Comparison of ENCODE assay signal across 27 cellular contexts in genomic region chr6:151550618-151551017, GRCh38. TPM values are rescaled to one million over a fixed set of nuclear protein-coding genes. Genes with fewer than 3 reads are reported as not detected.
"Had no signal": no experiment of that assay in that cellular context is flagged by ENCODE, and none has a peak within 500 bp of the region (broad histone marks: within the 10 kb centered on the region; RNA-seq: fewer than 3 reads in every experiment).

No MANE protein-coding gene starts in this region.

- H3K4me1 ChIP-seq: colonic mucosa, esophagus muscularis mucosa, foreskin keratinocyte, gastrocnemius medialis had no signal

- ATAC-seq: foreskin keratinocyte, gastrocnemius medialis, heart right ventricle, left cardiac atrium, left lung, left ventricle myocardium superior, lower lobe of right lung, mucosa of descending colon had no signal

- FAIRE-seq: endothelial cell of umbilical vein, islet of Langerhans, keratinocyte had no signal

- H3K4me3 ChIP-seq: colonic mucosa, dorsolateral prefrontal cortex, esophagus muscularis mucosa, gastrocnemius medialis, heart right ventricle, left lung, lower lobe of right lung, mucosa of descending colon had no signal

- H3K27ac Mint-ChIP-seq: mesothelial cell of epicardium, naive B cell had no signal

- H3K4me3 Mint-ChIP-seq: mesothelial cell of epicardium, naive B cell had no signal

- H3K9me3 ChIP-seq: colonic mucosa, gastrocnemius medialis, mucosa of descending colon had no signal

- H3K27me3 ChIP-seq: colonic mucosa, dorsolateral prefrontal cortex, esophagus muscularis mucosa, foreskin keratinocyte, gastrocnemius medialis, heart right ventricle, left lung had no signal

- H3K4me1 Mint-ChIP-seq: mesothelial cell of epicardium, naive B cell had no signal

- H3K36me3 Mint-ChIP-seq: mesothelial cell of epicardium had no signal

- DNase-seq: colonic mucosa; cortex of kidney; dermis blood vessel endothelial cell; dorsolateral prefrontal cortex; effector CD4-positive, alpha-beta T cell; effector memory CD4-positive, alpha-beta T cell; foreskin keratinocyte; gastrocnemius medialis; glutamatergic neuron; head of caudate nucleus; heart right ventricle; hippocampal formation; left cardiac atrium; left lung; left ventricle myocardium superior; lower lobe of right lung; mesenchymal stem cell; mucosa of descending colon; naive B cell had no signal

- H3K36me3 ChIP-seq: colonic mucosa, esophagus muscularis mucosa, gastrocnemius medialis, heart right ventricle, left lung, lower lobe of right lung had no signal

- H3K27ac ChIP-seq: colonic mucosa, dorsolateral prefrontal cortex, esophagus muscularis mucosa, foreskin keratinocyte, gastrocnemius medialis, heart right ventricle, left lung, lower lobe of right lung had no signal

RNA-seq across cellular contexts. Expression of gene CCDC170, which starts 56.8 kb away (rescaled TPM):
- total RNA-seq: dermis blood vessel endothelial cell, foreskin keratinocyte, kidney epithelial cell, lung microvascular endothelial cell, myocyte had no signal
